8 cellular contexts compared by ENCODE assay signal in the genomic region with DNA sequence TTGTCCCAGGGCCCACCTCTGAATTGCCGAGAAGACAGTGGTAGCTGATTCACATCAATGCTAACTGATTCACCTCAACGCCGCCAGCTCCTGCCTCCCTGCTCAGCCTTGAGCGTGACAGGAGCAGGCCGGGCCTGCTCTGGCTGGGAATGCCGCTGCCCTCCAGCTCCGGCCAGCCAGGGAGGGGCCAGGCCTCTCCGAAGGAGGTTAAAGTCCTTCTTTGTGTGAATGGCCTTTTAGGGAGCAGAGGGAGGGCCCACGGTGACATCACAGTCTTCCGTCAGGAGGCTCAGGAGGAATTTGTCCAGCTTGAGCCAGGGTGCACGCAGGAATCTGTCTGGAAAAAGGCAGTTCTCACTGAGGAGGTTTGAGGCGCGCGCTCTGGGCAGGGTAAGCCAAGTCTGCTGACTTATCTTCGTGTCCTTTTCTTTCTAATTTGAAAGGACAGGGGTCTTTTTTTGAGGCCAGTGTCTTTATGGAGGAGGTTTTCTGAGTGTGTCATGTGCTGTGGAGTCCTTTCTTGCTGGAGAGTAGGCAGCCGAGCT.
DNase-seq lines count a peak whose midpoint lies in the region; ATAC-seq and TF ChIP-seq lines count a peak whose summit lies in the region.

No MANE protein-coding gene starts in this region.

- H3K4me1 ChIP-seq in heart left ventricle = peaks cover 14 to 90% (median 74%) of the 10 kb centered on the region in 12 donors

- no peaks in the 10 kb centered on the region for H3K36me3 ChIP-seq in heart left ventricle

- TF ChIP-seq CTCF in WI38 (IDR thresholded peaks at IDR 0.05; ENCODE audit: low read depth, low read length) = no peak
- no peak for TF ChIP-seq CTCF in heart left ventricle (IDR thresholded peaks at IDR 0.05)
- TF ChIP-seq CTCF in progenitor cell of endocrine pancreas (IDR thresholded peaks at IDR 0.05; ENCODE audit: unreplicated experiment) = no peak

- H3K27ac ChIP-seq in heart left ventricle = peak overlapping the region; percentile 74 to 93 (median 90)

- H3K4me1 Mint-ChIP-seq in progenitor cell of endocrine pancreas (ENCODE audit: low read depth) = peaks cover 31% of the 10 kb centered on the region

- no peaks in the 10 kb centered on the region for H3K9me3 ChIP-seq in heart left ventricle

- 4 to 14% (median 6%) methylated on average over 14 to 16 of the region's 16 CpGs for WGBS in heart left ventricle, 4 donors

- peak overlapping the region; percentile 77 for H3K4me3 Mint-ChIP-seq in progenitor cell of endocrine pancreas (ENCODE audit: low read depth)

- peak; percentile 73 for DNase-seq in Daoy (ENCODE audit: low read depth)
- peak; percentile 88 to 94 (median 90) for DNase-seq in heart left ventricle
- peak; percentile 70 for DNase-seq in progenitor cell of endocrine pancreas (ENCODE audit: low spot score, unreplicated experiment)
- DNase-seq in NCI-H187 treated with DMSO at 0.1 percent for 48 hours (lab: John Stamatoyannopoulos, UW) = no peak
- DNase-seq in activated CD4-positive, alpha-beta T cell treated with anti-CD3 and anti-CD28 coated beads, Interleukin-2, amount 50 U/mL, for 1 hour = no peak
- no peak for DNase-seq in stimulated activated CD4-positive, alpha-beta T cell treated with anti-CD3 and anti-CD28 coated beads, Interleukin-1b, Interleukin-23, amount 100 ng/mL, for 48 hours

- H3K27ac Mint-ChIP-seq in progenitor cell of endocrine pancreas = peak overlapping the region; percentile 98

- intact Hi-C loops in heart left ventricle (cut with DNase I) = loop anchor here in 4 of 10 donors (5.0 kb wide), 4 partner anchors 43 to 78 kb away; no protein-coding TSS in a partner anchor

- no peaks in the 10 kb centered on the region for H3K36me3 Mint-ChIP-seq in progenitor cell of endocrine pancreas (ENCODE audit: insufficient read depth)

- no peaks in the 10 kb centered on the region for H3K27me3 ChIP-seq in heart left ventricle

- ATAC-seq in heart left ventricle (peak; percentile 85 to 90 (median 88)), HG02852 (IDR thresholded peaks at IDR 0.05; ENCODE audit: unreplicated experiment) (no peak)

- H3K4me3 ChIP-seq in WI38 (ENCODE audit: low read depth, low read length) (peak overlapping the region; percentile 51), heart left ventricle (peak overlapping the region in 11 of 12 donors; percentile 21 to 56 (median 46))

- TF ChIP-seq POLR2A in heart left ventricle (IDR thresholded peaks at IDR 0.05) = peak in 1 of 2 donors; percentile 86

- H3K9me3 Mint-ChIP-seq in progenitor cell of endocrine pancreas (ENCODE audit: low read depth) = no peaks in the 10 kb centered on the region

- no peaks in the 10 kb centered on the region for H3K27me3 Mint-ChIP-seq in progenitor cell of endocrine pancreas

Comparison
In these comparisons a context has a peak if more than half of its experiments do, and no peak if none do; other contexts are left out.
1. DNase-seq: peak in Daoy (single experiment), heart left ventricle (5 of 5) and progenitor cell of endocrine pancreas (single experiment); none in NCI-H187 treated with DMSO at 0.1 percent for 48 hours (single experiment), activated CD4-positive, alpha-beta T cell treated with anti-CD3 and anti-CD28 coated beads, Interleukin-2, amount 50 U/mL, for 1 hour (single experiment) and stimulated activated CD4-positive, alpha-beta T cell treated with anti-CD3 and anti-CD28 coated beads, Interleukin-1b, Interleukin-23, amount 100 ng/mL, for 48 hours (single experiment).